In genomic region chr12:15592934-15593333, GRCh38 we compare ENCODE assay signal across 21 cellular contexts.
DNase-seq lines count a peak whose midpoint lies in the region; ATAC-seq and TF ChIP-seq lines count a peak whose summit lies in the region.
"Had no signal": no experiment of that assay in that cellular context is flagged by ENCODE, and none has a peak within 500 bp of the region (broad histone marks: within the 10 kb centered on the region; RNA-seq: fewer than 3 reads in every experiment).

No MANE protein-coding gene starts in this region.

- TF ChIP-seq CTCF in AG09319 (IDR thresholded peaks at IDR 0.05; ENCODE audit: low read depth, low read length) (peak; percentile 9), astrocyte of the spinal cord (IDR thresholded peaks at IDR 0.05; ENCODE audit: low read depth, low read length) (peak; percentile 30), kidney epithelial cell (IDR thresholded peaks at IDR 0.05; ENCODE audit: insufficient read depth, low read length, poor library complexity, severe bottlenecking) (peak; percentile 17)

- H3K36me3 ChIP-seq in kidney epithelial cell (ENCODE audit: control insufficient read depth, insufficient read depth, low read length) = no peaks in the 10 kb centered on the region
- H3K36me3 ChIP-seq: left lung, SJCRH30 had no signal

- DNase-seq in AG09319 (ENCODE audit: extremely low read depth, low read depth) = no peak
- peak; percentile 36 for DNase-seq in LHCN-M2 (ENCODE audit: low read depth)
- no peak for DNase-seq in astrocyte of the spinal cord (ENCODE audit: low read depth, low spot score)
- no peak for DNase-seq in kidney epithelial cell (ENCODE audit: low read depth)
- no peak for DNase-seq in COR-L47 (lab: John Stamatoyannopoulos, UW)
- DNase-seq: activated CD8-positive, alpha-beta memory T cell treated with anti-CD3 and anti-CD28 coated beads, Interleukin-2, amount 50 U/mL, for 4 hours; activated naive CD4-positive, alpha-beta T cell; GOT3; Karpas-422; left lung; NCI-H1417 treated with DMSO at 0.1 percent for 48 hours; posterior cingulate gyrus; spleen; T-helper 9 cell had no signal

- H3K27me3 ChIP-seq in kidney epithelial cell (ENCODE audit: control insufficient read depth, insufficient read depth, low read length) = no peaks in the 10 kb centered on the region
- H3K27me3 ChIP-seq: ascending aorta, left lung, SJCRH30 had no signal

- ATAC-seq in GM18873 (IDR thresholded peaks at IDR 0.05; ENCODE audit: low FRiP score, unreplicated experiment) (no peak), GM18867 (IDR thresholded peaks at IDR 0.05; ENCODE audit: unreplicated experiment) (no peak), GM21723 (IDR thresholded peaks at IDR 0.05; ENCODE audit: unreplicated experiment) (no peak)
- ATAC-seq: GM12878; left lung; stimulated activated effector memory CD8-positive, alpha-beta T cell treated with anti-CD3 and anti-CD28 coated beads, Interleukin-12 subunit alpha, Interleukin-12 subunit beta, amount 100 ng/mL, for 72 hours had no signal

- in situ Hi-C loops in astrocyte of the spinal cord (cut with HindIII; ENCODE audit: low sequenced_read_pairs) = no loop called here

- H3K4me3 ChIP-seq in astrocyte of the spinal cord (ENCODE audit: low read depth, low read length) = no peak overlapping the region
- H3K4me3 ChIP-seq in kidney epithelial cell (ENCODE audit: low read depth, low read length) = no peak overlapping the region
- H3K4me3 ChIP-seq: ascending aorta, GM12878, left lung, SJCRH30, spleen had no signal
